19 cellular contexts compared by ENCODE assay signal in the genomic region with DNA sequence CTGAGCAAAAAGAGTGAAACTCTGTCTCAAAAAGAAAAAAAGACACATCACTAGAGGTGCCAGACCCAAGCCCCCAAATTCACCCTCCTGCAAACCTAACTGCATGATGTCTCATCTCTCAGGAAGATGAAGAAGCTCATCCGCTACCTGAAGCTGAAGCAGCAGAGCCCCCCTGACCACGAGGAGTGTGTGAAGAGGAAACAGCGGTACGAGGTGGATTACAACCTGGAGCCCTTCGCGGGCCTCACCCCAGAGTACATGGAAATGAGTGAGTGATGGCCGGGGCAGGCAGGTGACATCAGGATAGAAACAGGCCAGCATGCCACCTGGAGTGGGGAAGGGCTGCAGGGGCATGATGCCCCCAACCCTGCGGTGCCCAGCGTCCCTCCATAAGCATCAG. TPM values are rescaled to one million over a fixed set of nuclear protein-coding genes. Genes with fewer than 3 reads are reported as not detected.
DNase-seq lines count a peak whose midpoint lies in the region; ATAC-seq and TF ChIP-seq lines count a peak whose summit lies in the region.
"Had no signal": no experiment of that assay in that cellular context is flagged by ENCODE, and none has a peak within 500 bp of the region (broad histone marks: within the 10 kb centered on the region; RNA-seq: fewer than 3 reads in every experiment).

No MANE protein-coding gene starts in this region.

- no peak overlapping the region for H3K4ac ChIP-seq in IMR-90 (ENCODE audit: low read depth, low read length)

- no peaks in the 10 kb centered on the region for H3K79me2 ChIP-seq in neural progenitor cell (ENCODE audit: low read depth)
- no peaks in the 10 kb centered on the region for H3K79me2 ChIP-seq in osteoblast (ENCODE audit: insufficient read depth, low read length)

- no peak overlapping the region for H3K9ac ChIP-seq in IMR-90 (ENCODE audit: low read depth, low read length)
- no peak overlapping the region for H3K9ac ChIP-seq in neural progenitor cell
- H3K9ac ChIP-seq: BLaER1 treated with 17β-estradiol and CSF1 and Interleukin-3, amounts not matched to agents 10 nM and 100 nM had no signal

- no peak overlapping the region for H2BK120ac ChIP-seq in IMR-90 (ENCODE audit: low read depth, low read length)

- H2AK5ac ChIP-seq in IMR-90 (ENCODE audit: low read depth, low read length), result no peak overlapping the region

- WGBS in IMR-90 (ENCODE audit: extremely low coverage in 2 of 2, insufficient read length in 1 of 2), 2 experiments, result 100% methylated on average over 2 of the region's 9 CpGs; no CpG with 5 or more reads in 1 of the 2 experiments
- WGBS in sigmoid colon, 2 donors, result 79 to 83% methylated on average over 9 of the region's 9 CpGs

- dilution Hi-C loops in IMR-90 (cut with HindIII; ENCODE audit: low sequenced_read_pairs, unreplicated experiment), result loop anchor here (25.0 kb wide), 1 partner anchor 255 kb away; no protein-coding TSS in a partner anchor

- no peak overlapping the region for H3K4me3 ChIP-seq in IMR-90 (ENCODE audit: insufficient read depth, low read depth, low read length)
- H3K4me3 ChIP-seq in neural progenitor cell, result no peak overlapping the region
- no peak overlapping the region for H3K4me3 ChIP-seq in osteoblast (ENCODE audit: insufficient read depth, low read length)
- H3K4me3 ChIP-seq in sigmoid colon, result no peak overlapping the region
- H3K4me3 ChIP-seq: A549; BLaER1 treated with 17β-estradiol and CSF1 and Interleukin-3, amounts not matched to agents 10 nM and 100 nM had no signal

- H3K9me1 ChIP-seq in IMR-90 (ENCODE audit: insufficient read depth, low read length), result no peaks in the 10 kb centered on the region

- no peak overlapping the region for H3K18ac ChIP-seq in IMR-90 (ENCODE audit: low read depth, low read length)

- no peak overlapping the region for H2AK9ac ChIP-seq in IMR-90 (replicated peaks; ENCODE audit: low read depth, low read length, poor library complexity)

- H3K79me1 ChIP-seq in IMR-90 (ENCODE audit: low read depth in 1 of 2, low read length in 2 of 2), result no peaks in the 10 kb centered on the region

- TF ChIP-seq RAD21 in IMR-90 (IDR thresholded peaks at IDR 0.05; ENCODE audit: low read length), result no peak

- no peak overlapping the region for H3K56ac ChIP-seq in IMR-90 (ENCODE audit: extremely low read depth, insufficient read depth, low read length)

- intact Hi-C loops in IMR-90 (cut with micrococcal nuclease) (no loop called here), sigmoid colon (cut with DNase I) (loop anchor here (10.0 kb wide), 1 partner anchor 602 kb away; no protein-coding TSS in a partner anchor)

- DNase-seq in IMR-90, result no peak
- no peak for DNase-seq in nephron progenitor cell
- DNase-seq in neural progenitor cell (ENCODE audit: low spot score), result no peak
- peak; percentile 64 for DNase-seq in osteoblast (ENCODE audit: insufficient read length, low spot score, missing footprints)
- DNase-seq in sigmoid colon, result no peak
- DNase-seq in activated CD8-positive, alpha-beta memory T cell treated with anti-CD3 and anti-CD28 coated beads, Interleukin-2, amount 50 U/mL, for 48 hours, result no peak
- no peak for DNase-seq in NCI-H69 (lab: John Stamatoyannopoulos, UW)
- DNase-seq: AML-193; Caco-2; Calu3; CD4-positive, alpha-beta T cell; CD8-positive, alpha-beta T cell; DMS79 treated with DMSO at 0.1 percent for 48 hours; GF-D8 had no signal

- H3K9me3 Mint-ChIP-seq in nephron progenitor cell (no peaks in the 10 kb centered on the region), neural progenitor cell (no peaks in the 10 kb centered on the region)
- H3K9me3 Mint-ChIP-seq: CD4-positive, alpha-beta T cell; CD8-positive, alpha-beta T cell had no signal

- H3K27me3 ChIP-seq in IMR-90 (ENCODE audit: control insufficient read depth, insufficient read depth, low read length) (no peaks in the 10 kb centered on the region), neural progenitor cell (no peaks in the 10 kb centered on the region), osteoblast (ENCODE audit: insufficient read depth, low read length) (peaks cover 5% of the 10 kb centered on the region), sigmoid colon (peaks cover 0 to 13% (median 0%) of the 10 kb centered on the region in 3 donors)
- H3K27me3 ChIP-seq: BLaER1 treated with 17β-estradiol and CSF1 and Interleukin-3, amounts not matched to agents 10 nM and 100 nM had no signal

- H4K8ac ChIP-seq in IMR-90 (ENCODE audit: low read depth in 2 of 2, low read length in 2 of 2), result no peak overlapping the region

- H2BK15ac ChIP-seq in IMR-90 (ENCODE audit: low read depth, low read length), result no peak overlapping the region

- no peak for ATAC-seq in IMR-90 (ENCODE audit: low read depth)
- ATAC-seq: CD8-positive, alpha-beta T cell had no signal

- H2BK20ac ChIP-seq in IMR-90 (ENCODE audit: low read depth, low read length), result no peak overlapping the region

- no peak overlapping the region for H4K5ac ChIP-seq in IMR-90 (ENCODE audit: low read depth, low read length)

- H3K9me3 ChIP-seq in IMR-90 (ENCODE audit: control insufficient read depth, insufficient read depth, low read length) (no peaks in the 10 kb centered on the region), neural progenitor cell (ENCODE audit: low read depth) (no peaks in the 10 kb centered on the region), osteoblast (ENCODE audit: low read depth, low read length) (no peaks in the 10 kb centered on the region), sigmoid colon (no peaks in the 10 kb centered on the region)
- H3K9me3 ChIP-seq: A549; BLaER1 treated with 17β-estradiol and CSF1 and Interleukin-3, amounts not matched to agents 10 nM and 100 nM; Caco-2 had no signal

- no TSS peak for BruUV-seq in IMR-90 (replicated peaks; lab: Mats Ljungman, UMichigan)

- TF ChIP-seq POLR2A in IMR-90 (IDR thresholded peaks at IDR 0.05; ENCODE audit: low read depth, low read length), result no peak
- TF ChIP-seq POLR2A in sigmoid colon (IDR thresholded peaks at IDR 0.05), result no peak

- H2AFZ ChIP-seq in IMR-90 (replicated peaks; ENCODE audit: low read length, poor library complexity) (peak overlapping the region; percentile 14), neural progenitor cell (replicated peaks) (no peak overlapping the region), osteoblast (ENCODE audit: low read length) (no peak overlapping the region)

- H3K4me1 Mint-ChIP-seq in nephron progenitor cell, result peaks cover 22% of the 10 kb centered on the region
- peaks cover 27% of the 10 kb centered on the region for H3K4me1 Mint-ChIP-seq in neural progenitor cell
- H3K4me1 Mint-ChIP-seq: B cell had no signal

- CTCF ChIA-PET in IMR-90 (lab: Yijun Ruan, JAX), result no interaction called here

- H3K36me3 ChIP-seq in IMR-90 (ENCODE audit: control insufficient read depth, insufficient read depth, low read length) (peaks cover 24% of the 10 kb centered on the region; the same call in 1 of the 2 replicates), neural progenitor cell (no peaks in the 10 kb centered on the region), osteoblast (ENCODE audit: insufficient read depth, low read length) (no peaks in the 10 kb centered on the region), sigmoid colon (no peaks in the 10 kb centered on the region)
- H3K36me3 ChIP-seq: BLaER1 treated with 17β-estradiol and CSF1 and Interleukin-3, amounts not matched to agents 10 nM and 100 nM had no signal

- no peak for TF ChIP-seq EP300 in sigmoid colon (IDR thresholded peaks at IDR 0.05)

- peak overlapping the region; percentile 22 for H3K27ac Mint-ChIP-seq in nephron progenitor cell
- H3K27ac Mint-ChIP-seq in neural progenitor cell, result peak overlapping the region; percentile 66
- H3K27ac Mint-ChIP-seq: B cell; CD4-positive, alpha-beta T cell; CD8-positive, alpha-beta T cell had no signal

- H3K23ac ChIP-seq in IMR-90 (ENCODE audit: low read depth, low read length), result no peak overlapping the region

- no peak overlapping the region for H2BK5ac ChIP-seq in IMR-90 (ENCODE audit: low read depth, low read length, poor library complexity, severe bottlenecking)

- no peak overlapping the region for H3K4me3 Mint-ChIP-seq in nephron progenitor cell
- H3K4me3 Mint-ChIP-seq in neural progenitor cell, result no peak overlapping the region
- H3K4me3 Mint-ChIP-seq: B cell; CD4-positive, alpha-beta T cell; CD8-positive, alpha-beta T cell had no signal

- H3K4me2 ChIP-seq in IMR-90 (ENCODE audit: low read depth, low read length), result no peak overlapping the region
- no peak overlapping the region for H3K4me2 ChIP-seq in neural progenitor cell
- H3K4me2 ChIP-seq in osteoblast (ENCODE audit: insufficient read depth, low read length), result no peak overlapping the region
- H3K4me2 ChIP-seq: A549 had no signal

- H3K14ac ChIP-seq in IMR-90 (replicated peaks; ENCODE audit: low read depth, low read length), result no peak overlapping the region

- H3K4me1 ChIP-seq in IMR-90 (ENCODE audit: control insufficient read depth, insufficient read depth, low read length), result no peaks in the 10 kb centered on the region
- peaks cover 6% of the 10 kb centered on the region for H3K4me1 ChIP-seq in neural progenitor cell
- no peaks in the 10 kb centered on the region for H3K4me1 ChIP-seq in osteoblast (ENCODE audit: insufficient read depth, low read length)
- no peaks in the 10 kb centered on the region for H3K4me1 ChIP-seq in sigmoid colon
- H3K4me1 ChIP-seq: A549, Caco-2 had no signal

- H4K91ac ChIP-seq in IMR-90 (ENCODE audit: insufficient read depth, low read depth, low read length), result no peak overlapping the region

- no peaks in the 10 kb centered on the region for H3F3A ChIP-seq in neural progenitor cell (ENCODE audit: low read depth)

- H3K27ac ChIP-seq in IMR-90 (ENCODE audit: insufficient read depth, low read length) (no peak overlapping the region), neural progenitor cell (no peak overlapping the region), osteoblast (ENCODE audit: low read depth, low read length) (no peak overlapping the region), sigmoid colon (no peak overlapping the region)
- H3K27ac ChIP-seq: 22Rv1; A549; BLaER1 treated with 17β-estradiol and CSF1 and Interleukin-3, amounts not matched to agents 10 nM and 100 nM; C4-2B had no signal

- POLR2A ChIA-PET in IMR-90 (lab: Charles Lee; ENCODE audit: unreplicated experiment), result no interaction called here

- in situ Hi-C loops in IMR-90 (cut with MboI; ENCODE audit: low sequenced_read_pairs), result no loop called here

- H3K27me3 Mint-ChIP-seq in nephron progenitor cell (ENCODE audit: low read depth, poor library complexity) (peaks cover 22% of the 10 kb centered on the region), neural progenitor cell (ENCODE audit: insufficient read depth, low read depth) (peaks cover 31% of the 10 kb centered on the region)

- no peak for TF ChIP-seq CTCF in IMR-90 (conservative IDR thresholded peaks at IDR 0.05; ENCODE audit: low read depth, low read length)
- no peak for TF ChIP-seq CTCF in nephron progenitor cell (IDR thresholded peaks at IDR 0.05)
- TF ChIP-seq CTCF in neural progenitor cell (IDR thresholded peaks at IDR 0.05), result no peak
- no peak for TF ChIP-seq CTCF in osteoblast (IDR thresholded peaks at IDR 0.05; ENCODE audit: extremely low read depth, low read depth, low read length)
- no peak for TF ChIP-seq CTCF in sigmoid colon (IDR thresholded peaks at IDR 0.05)

- H4K20me1 ChIP-seq in IMR-90 (ENCODE audit: insufficient read depth, low read length), result no peaks in the 10 kb centered on the region
- H4K20me1 ChIP-seq in neural progenitor cell (ENCODE audit: low read depth), result no peaks in the 10 kb centered on the region
- no peaks in the 10 kb centered on the region for H4K20me1 ChIP-seq in osteoblast (ENCODE audit: insufficient read depth, low read length)
- H4K20me1 ChIP-seq: BLaER1 treated with 17β-estradiol and CSF1 and Interleukin-3, amounts not matched to agents 10 nM and 100 nM had no signal

- H3K36me3 Mint-ChIP-seq in nephron progenitor cell (ENCODE audit: low read depth), result no peaks in the 10 kb centered on the region
- no peaks in the 10 kb centered on the region for H3K36me3 Mint-ChIP-seq in neural progenitor cell
- H3K36me3 Mint-ChIP-seq: CD8-positive, alpha-beta T cell had no signal

RNA-seq across cellular contexts. Expression of a gene that starts 36.0 kb away (rescaled TPM):
- total RNA-seq in IMR-90 (2012; rRNA removed) (44.4 and 47.2 TPM in 2 replicates), neural progenitor cell (ENCODE audit: low replicate concordance) (18.9 and 33.6 TPM in 2 replicates), osteoblast (52.2 and 53.2 TPM in 2 replicates), sigmoid colon (10 to 100 TPM; 11.5 to 24.1 (median 14.6) TPM)
- polyA plus RNA-seq in IMR-90 (2012; rRNA removed) (33.8 and 38.1 TPM in 2 replicates), sigmoid colon (10 to 100 TPM; 20.4 to 35.5 (median 25.4) TPM)
- 27.3 and 43.5 TPM in 2 replicates for polyA plus RNA-seq in IMR-90 (2012; cell fraction: cytosol; rRNA removed)
- 13.3 and 24.4 TPM in 2 replicates for polyA plus RNA-seq in IMR-90 (2012; cell fraction: nucleus; rRNA removed; ENCODE audit: low replicate concordance)
